Comparison of ENCODE assay signal across 24 cellular contexts in genomic region chr20:62190639-62191411, GRCh38. TPM values are rescaled to one million over a fixed set of nuclear protein-coding genes. Genes with fewer than 3 reads are reported as not detected.
DNase-seq lines count a peak whose midpoint lies in the region; TF ChIP-seq lines count a peak whose summit lies in the region.
"Had no signal": no experiment of that assay in that cellular context is flagged by ENCODE, and none has a peak within 500 bp of the region (broad histone marks: within the 10 kb centered on the region; RNA-seq: fewer than 3 reads in every experiment).

No MANE protein-coding gene starts in this region.

- H3K36me3 Mint-ChIP-seq in endodermal cell (ENCODE audit: low read depth): peaks cover 9% of the 10 kb centered on the region
- peaks cover 17% of the 10 kb centered on the region for H3K36me3 Mint-ChIP-seq in activated CD4-positive, alpha-beta T cell treated with anti-CD3 and anti-CD28 coated beads, Interleukin-2, amount 10 ng/mL, durations not matched to agents 24 days and 14 days (ENCODE audit: low read depth)

- H3K23ac ChIP-seq in mesendoderm (ENCODE audit: low read length): no peak overlapping the region

- peak overlapping the region; percentile 26 for H3K27ac ChIP-seq in RWPE1
- no peak overlapping the region for H3K27ac ChIP-seq in endodermal cell (ENCODE audit: low read depth, low read length)
- no peak overlapping the region for H3K27ac ChIP-seq in osteoblast (ENCODE audit: low read depth, low read length)
- no peak overlapping the region for H3K27ac ChIP-seq in mesendoderm (ENCODE audit: low read depth, low read length)
- H3K27ac ChIP-seq: 22Rv1, HL-60 had no signal

- H4K8ac ChIP-seq in mesendoderm (ENCODE audit: low read depth, low read length): no peak overlapping the region

- no peak overlapping the region for H2AK5ac ChIP-seq in mesendoderm (ENCODE audit: low read length)

- H3K9me3 ChIP-seq in endodermal cell (ENCODE audit: control insufficient read depth, low read length) (no peaks in the 10 kb centered on the region), osteoblast (ENCODE audit: low read depth, low read length) (no peaks in the 10 kb centered on the region)

- H3K4me3 Mint-ChIP-seq in endodermal cell: no peak overlapping the region
- no peak overlapping the region for H3K4me3 Mint-ChIP-seq in activated CD4-positive, alpha-beta T cell treated with anti-CD3 and anti-CD28 coated beads, Interleukin-2, amount 10 ng/mL, durations not matched to agents 24 days and 14 days
- H3K4me3 Mint-ChIP-seq: CD4-positive, CD25-positive, alpha-beta regulatory T cell; HFFc6 had no signal

- H3K27ac Mint-ChIP-seq in endodermal cell: peak overlapping the region; percentile 4
- no peak overlapping the region for H3K27ac Mint-ChIP-seq in activated CD4-positive, alpha-beta T cell treated with anti-CD3 and anti-CD28 coated beads, Interleukin-2, amount 10 ng/mL, durations not matched to agents 24 days and 14 days
- H3K27ac Mint-ChIP-seq: HFFc6 had no signal

- CTCF ChIA-PET in RWPE1 (lab: Yijun Ruan, JAX): interaction anchor here (0.7 kb wide), 1 partner anchor 18 kb away, joined by 3 read pairs; no protein-coding TSS in a partner anchor

- H3K27me3 ChIP-seq in endodermal cell (ENCODE audit: control insufficient read depth, insufficient read depth, low read length, poor library complexity, severe bottlenecking) (no peaks in the 10 kb centered on the region), osteoblast (ENCODE audit: insufficient read depth, low read length) (no peaks in the 10 kb centered on the region), mesendoderm (ENCODE audit: insufficient read depth, low read length, poor library complexity) (no peaks in the 10 kb centered on the region)

- H3K4me1 Mint-ChIP-seq in endodermal cell: no peaks in the 10 kb centered on the region
- peaks cover 7% of the 10 kb centered on the region for H3K4me1 Mint-ChIP-seq in activated CD4-positive, alpha-beta T cell treated with anti-CD3 and anti-CD28 coated beads, Interleukin-2, amount 10 ng/mL, durations not matched to agents 24 days and 14 days

- H3K27me3 Mint-ChIP-seq in endodermal cell (ENCODE audit: insufficient read depth): no peaks in the 10 kb centered on the region
- H3K27me3 Mint-ChIP-seq in activated CD4-positive, alpha-beta T cell treated with anti-CD3 and anti-CD28 coated beads, Interleukin-2, amount 10 ng/mL, durations not matched to agents 24 days and 14 days: no peaks in the 10 kb centered on the region
- H3K27me3 Mint-ChIP-seq: CD4-positive, CD25-positive, alpha-beta regulatory T cell had no signal

- no peak overlapping the region for H3K56ac ChIP-seq in mesendoderm (ENCODE audit: low read length)

- H3K18ac ChIP-seq in mesendoderm (ENCODE audit: low read length): no peak overlapping the region

- no peak overlapping the region for H2BK120ac ChIP-seq in mesendoderm (ENCODE audit: low read depth, low read length)

- H3K4me2 ChIP-seq in osteoblast (ENCODE audit: insufficient read depth, low read length) (no peak overlapping the region), mesendoderm (ENCODE audit: low read length) (no peak overlapping the region)

- H3K4me1 ChIP-seq in endodermal cell (ENCODE audit: control insufficient read depth, insufficient read depth, low read length): no peaks in the 10 kb centered on the region
- peaks cover 13% of the 10 kb centered on the region for H3K4me1 ChIP-seq in osteoblast (ENCODE audit: insufficient read depth, low read length)
- no peaks in the 10 kb centered on the region for H3K4me1 ChIP-seq in mesendoderm (ENCODE audit: control insufficient read depth, low read depth, low read length)

- no peak overlapping the region for H2AFZ ChIP-seq in osteoblast (ENCODE audit: low read length)

- peaks cover 29% of the 10 kb centered on the region for H3K36me3 ChIP-seq in endodermal cell (ENCODE audit: control insufficient read depth, insufficient read depth, low read length)
- peaks cover 23% of the 10 kb centered on the region for H3K36me3 ChIP-seq in osteoblast (ENCODE audit: insufficient read depth, low read length)
- no peaks in the 10 kb centered on the region for H3K36me3 ChIP-seq in mesendoderm (ENCODE audit: control insufficient read depth, insufficient read depth, low read length)

- no peak overlapping the region for H3K4me3 ChIP-seq in endodermal cell (ENCODE audit: low read length)
- no peak overlapping the region for H3K4me3 ChIP-seq in osteoblast (ENCODE audit: insufficient read depth, low read length)
- no peak overlapping the region for H3K4me3 ChIP-seq in mesendoderm (ENCODE audit: low read length)

- H3K79me1 ChIP-seq in mesendoderm (ENCODE audit: low read length): peaks cover 3% of the 10 kb centered on the region

- H3K9me3 Mint-ChIP-seq in endodermal cell: no peaks in the 10 kb centered on the region
- no peaks in the 10 kb centered on the region for H3K9me3 Mint-ChIP-seq in activated CD4-positive, alpha-beta T cell treated with anti-CD3 and anti-CD28 coated beads, Interleukin-2, amount 10 ng/mL, durations not matched to agents 24 days and 14 days
- H3K9me3 Mint-ChIP-seq: CD4-positive, CD25-positive, alpha-beta regulatory T cell; HFFc6 had no signal

- H2BK5ac ChIP-seq in mesendoderm (ENCODE audit: low read length): no peak overlapping the region

- H3K9ac ChIP-seq in endodermal cell (ENCODE audit: extremely low read depth, low read length, poor library complexity, severe bottlenecking) (no peak overlapping the region), mesendoderm (ENCODE audit: low read length) (no peak overlapping the region)

- no peak overlapping the region for H3K4ac ChIP-seq in mesendoderm (ENCODE audit: low read depth, low read length)

- no peak overlapping the region for H2BK15ac ChIP-seq in mesendoderm (replicated peaks; ENCODE audit: low read depth)

- H4K20me1 ChIP-seq in osteoblast (ENCODE audit: insufficient read depth, low read length): peaks cover 25% of the 10 kb centered on the region

- TF ChIP-seq CTCF in RWPE1 (conservative IDR thresholded peaks at IDR 0.05; ENCODE audit: low read depth) (no peak), endodermal cell (conservative IDR thresholded peaks at IDR 0.05) (no peak), osteoblast (IDR thresholded peaks at IDR 0.05; ENCODE audit: extremely low read depth, low read depth, low read length) (no peak)

- intact Hi-C loops in activated CD4-positive, alpha-beta T cell treated with anti-CD3 and anti-CD28 coated beads, Interleukin-2, amount 10 ng/mL, durations not matched to agents 24 days and 14 days (cut with micrococcal nuclease): no loop called here

- POLR2A ChIA-PET in RWPE1 (lab: Yijun Ruan, JAX; ENCODE audit: low non-redundant PET): interaction anchor here (0.5 kb wide), 1 partner anchor 101 kb away, joined by 3 read pairs; no protein-coding TSS in a partner anchor

- peaks cover 87% of the 10 kb centered on the region for H3K79me2 ChIP-seq in osteoblast (ENCODE audit: insufficient read depth, low read length)
- peaks cover 3% of the 10 kb centered on the region for H3K79me2 ChIP-seq in mesendoderm (ENCODE audit: control insufficient read depth, insufficient read depth, low read length)

- peak; percentile 46 for DNase-seq in NCI-H2227 (lab: John Stamatoyannopoulos, UW; ENCODE audit: unreplicated experiment)
- DNase-seq in NCI-H2227 treated with DMSO at 0.1 percent for 48 hours (lab: John Stamatoyannopoulos, UW): no peak
- DNase-seq in RWPE1 (ENCODE audit: low spot score): no peak
- DNase-seq in endodermal cell: no peak
- DNase-seq in osteoblast (ENCODE audit: insufficient read length, low spot score, missing footprints): peak; percentile 45
- DNase-seq in mesendoderm: no peak
- DNase-seq in NCI-H345 (lab: John Stamatoyannopoulos, UW): no peak
- no peak for DNase-seq in activated CD4-positive, alpha-beta T cell treated with anti-CD3 and anti-CD28 coated beads, Interleukin-2, amount 10 ng/mL, durations not matched to agents 24 days and 14 days
- DNase-seq: CD4-positive, CD25-positive, alpha-beta regulatory T cell; COR-L47; HFFc6; Kasumi-1; NCI-H1092 treated with DMSO at 0.1 percent for 48 hours; NCI-H146; NCI-H2081; NCI-H2171 treated with DMSO at 0.1 percent for 48 hours; NCI-H510A treated with DMSO at 0.1 percent for 48 hours; NCI-H774; SIG-M5 had no signal

- WGBS in endodermal cell (ENCODE audit: insufficient coverage in 1 of 2, insufficient read length in 1 of 2), 2 experiments: 90 to 97% methylated on average over 18 to 23 of the region's 25 CpGs
- WGBS in mesendoderm (ENCODE audit: extremely low coverage, insufficient coverage, low lambda C conversion rate): no CpG with 5 or more reads among the region's 25 CpGs

- no peak overlapping the region for H4K5ac ChIP-seq in mesendoderm (ENCODE audit: low read length)

RNA-seq across cellular contexts. Expression of gene MTG2, which starts 8.0 kb away (rescaled TPM):
- 10 to 100 TPM; 28.2 to 29.6 TPM for total RNA-seq in endodermal cell
- polyA plus RNA-seq in endodermal cell (2013, experiment 1 of 2): 23.8 TPM
- 21.6 TPM for polyA plus RNA-seq in endodermal cell (2013, experiment 2 of 2)
- 22.1 and 25.0 TPM in 2 replicates for total RNA-seq in osteoblast
- 19.6 TPM for polyA plus RNA-seq in mesendoderm (2013, experiment 1 of 2)
- polyA plus RNA-seq in mesendoderm (2013, experiment 2 of 2): 18.5 TPM
- total RNA-seq in activated CD4-positive, alpha-beta T cell treated with anti-CD3 and anti-CD28 coated beads, Interleukin-2, amount 10 ng/mL, durations not matched to agents 24 days and 14 days: 43.0 and 44.4 TPM in 2 replicates

RNA-seq across cellular contexts. Expression of gene HRH3, which starts 29.3 kb away (rescaled TPM):
- total RNA-seq in endodermal cell: under 1 TPM in 1 of 2 donors, not detected in 1; 0.44 TPM
- 1.5 TPM for polyA plus RNA-seq in endodermal cell (2013, experiment 1 of 2)
- 1.4 TPM for polyA plus RNA-seq in endodermal cell (2013, experiment 2 of 2)
- not detected in 2 replicates for total RNA-seq in osteoblast
- polyA plus RNA-seq in mesendoderm (2013, experiment 1 of 2): 0.28 TPM
- 0.35 TPM for polyA plus RNA-seq in mesendoderm (2013, experiment 2 of 2)
- not detected in 2 replicates for total RNA-seq in activated CD4-positive, alpha-beta T cell treated with anti-CD3 and anti-CD28 coated beads, Interleukin-2, amount 10 ng/mL, durations not matched to agents 24 days and 14 days
- total RNA-seq: CD4-positive, CD25-positive, alpha-beta regulatory T cell; HFFc6; HT1080; OCI-LY7 had no signal
- polyA plus RNA-seq: AG04450; CD4-positive, CD25-positive, alpha-beta regulatory T cell had no signal

RNA-seq across cellular contexts. Expression of gene SS18L1, which starts 47.3 kb away (rescaled TPM):
- 10 to 100 TPM; 23.2 to 28.8 TPM for total RNA-seq in endodermal cell
- 26.8 TPM for polyA plus RNA-seq in endodermal cell (2013, experiment 1 of 2)
- 25.7 TPM for polyA plus RNA-seq in endodermal cell (2013, experiment 2 of 2)
- 12.7 TPM in 2 replicates for total RNA-seq in osteoblast
- 7.7 TPM for polyA plus RNA-seq in mesendoderm (2013, experiment 1 of 2)
- 7.7 TPM for polyA plus RNA-seq in mesendoderm (2013, experiment 2 of 2)
- 26.7 and 29.0 TPM in 2 replicates for total RNA-seq in activated CD4-positive, alpha-beta T cell treated with anti-CD3 and anti-CD28 coated beads, Interleukin-2, amount 10 ng/mL, durations not matched to agents 24 days and 14 days

RNA-seq across cellular contexts. Expression of gene OSBPL2, which starts 47.5 kb away (rescaled TPM):
- total RNA-seq in endodermal cell: 10 to 100 TPM; 46.7 to 50.3 TPM
- polyA plus RNA-seq in endodermal cell (2013, experiment 1 of 2): 21.6 TPM
- 22.1 TPM for polyA plus RNA-seq in endodermal cell (2013, experiment 2 of 2)
- total RNA-seq in osteoblast: 35.8 and 39.8 TPM in 2 replicates
- polyA plus RNA-seq in mesendoderm (2013, experiment 1 of 2): 14.3 TPM
- polyA plus RNA-seq in mesendoderm (2013, experiment 2 of 2): 14.3 TPM
- total RNA-seq in activated CD4-positive, alpha-beta T cell treated with anti-CD3 and anti-CD28 coated beads, Interleukin-2, amount 10 ng/mL, durations not matched to agents 24 days and 14 days: 29.0 and 29.2 TPM in 2 replicates

RNA-seq across cellular contexts. Expression of gene PSMA7, which starts 47.6 kb away (rescaled TPM):
- 100 to 1,000 TPM; 279 to 280 TPM for total RNA-seq in endodermal cell
- 253 TPM for polyA plus RNA-seq in endodermal cell (2013, experiment 1 of 2)
- polyA plus RNA-seq in endodermal cell (2013, experiment 2 of 2): 256 TPM
- total RNA-seq in osteoblast: 208 and 215 TPM in 2 replicates
- polyA plus RNA-seq in mesendoderm (2013, experiment 1 of 2): 431 TPM
- polyA plus RNA-seq in mesendoderm (2013, experiment 2 of 2): 443 TPM
- total RNA-seq in activated CD4-positive, alpha-beta T cell treated with anti-CD3 and anti-CD28 coated beads, Interleukin-2, amount 10 ng/mL, durations not matched to agents 24 days and 14 days: 434 and 449 TPM in 2 replicates

Comparison
In these comparisons a context has a peak if more than half of its experiments do, and no peak if none do; other contexts are left out.
1. DNase-seq: peak in NCI-H2227 (single experiment) and osteoblast (single experiment); none in NCI-H2227 treated with DMSO at 0.1 percent for 48 hours (single experiment), RWPE1 (single experiment), endodermal cell (single experiment), mesendoderm (single experiment), NCI-H345 (single experiment) and activated CD4-positive, alpha-beta T cell treated with anti-CD3 and anti-CD28 coated beads, Interleukin-2, amount 10 ng/mL, durations not matched to agents 24 days and 14 days (single experiment).